In genomic region chr4:166202991-166203390, GRCh38 we compare ENCODE assay signal across 1 cellular context.
TF ChIP-seq lines count a peak whose summit lies in the region.

No MANE protein-coding gene starts in this region.

TF ChIP-seq in WTC11, 78 proteins besides CTCF, POLR2A, EP300 and RAD21 (continued from another document):
- TF ChIP-seq ZNF425 (CRISPR knock-in tag; conservative IDR thresholded peaks at IDR 0.05) (no peak), ZNF138 (CRISPR knock-in tag; conservative IDR thresholded peaks at IDR 0.05) (no peak), OVOL2 (CRISPR knock-in tag; IDR thresholded peaks at IDR 0.05; ENCODE audit: borderline replicate concordance) (no peak), FOXJ3 (CRISPR knock-in tag; IDR thresholded peaks at IDR 0.05; ENCODE audit: borderline replicate concordance) (no peak), ZNF512 (CRISPR knock-in tag; IDR thresholded peaks at IDR 0.05; ENCODE audit: borderline replicate concordance) (no peak), NFATC4 (CRISPR knock-in tag; IDR thresholded peaks at IDR 0.05) (no peak), MXD4 (CRISPR knock-in tag; IDR thresholded peaks at IDR 0.05; ENCODE audit: borderline replicate concordance) (no peak), IRF2 (CRISPR knock-in tag; IDR thresholded peaks at IDR 0.05; ENCODE audit: borderline replicate concordance, low read depth) (no peak), CBFB (CRISPR knock-in tag; IDR thresholded peaks at IDR 0.05; ENCODE audit: low read depth) (no peak), ZNF281 (CRISPR knock-in tag; IDR thresholded peaks at IDR 0.05) (no peak), ATF2 (CRISPR knock-in tag; IDR thresholded peaks at IDR 0.05; ENCODE audit: borderline replicate concordance, low read depth) (no peak), TEAD1 (CRISPR knock-in tag; IDR thresholded peaks at IDR 0.05) (no peak), ZNF219 (CRISPR knock-in tag; IDR thresholded peaks at IDR 0.05; ENCODE audit: borderline replicate concordance) (no peak), SP1 (CRISPR knock-in tag; conservative IDR thresholded peaks at IDR 0.05) (no peak)
